ENCODE assay signal across 8 cellular contexts in genomic region chr14:67819563-67820411, GRCh38. TPM values are rescaled to one million over a fixed set of nuclear protein-coding genes. Genes with fewer than 3 reads are reported as not detected.
A peak's percentile ranks its signal among the peaks of the same experiment; 100 is the strongest.
DNase-seq lines count a peak whose midpoint lies in the region; ATAC-seq, FAIRE-seq and TF ChIP-seq lines count a peak whose summit lies in the region.

Gene RAD51B (plus strand): TSS chr14:67819779.

- no peaks in the 10 kb centered on the region for H3K9me3 ChIP-seq in keratinocyte (ENCODE audit: control insufficient read depth, low read depth, low read length)

- H3K4me2 ChIP-seq in keratinocyte (ENCODE audit: control insufficient read depth, extremely low read depth, insufficient read depth, low read depth, low read length): peak within 1 kb of the TSS; percentile 95

- H3K9ac ChIP-seq in keratinocyte (ENCODE audit: control insufficient read depth, extremely low read depth, insufficient read depth, low read length): peak within 1 kb of the TSS; percentile 81

- no peak for TF ChIP-seq CTCF in keratinocyte (optimal IDR thresholded peaks at IDR 0.05 in 1 of 3, IDR thresholded peaks at IDR 0.05 in 1 of 3, conservative IDR thresholded peaks at IDR 0.05 in 1 of 3; ENCODE audit: extremely low read depth in 1 of 3, insufficient read depth in 2 of 3, low read length in 3 of 3)

- dilution Hi-C loops in keratinocyte (cut with MboI; ENCODE audit: extremely low pct_ligation_motif_present, low sequenced_read_pairs): no loop called here

- peak; percentile 75 for FAIRE-seq in keratinocyte (lab: Jason Lieb, UNC)

- peaks cover 9% of the 10 kb centered on the region for H3K79me2 ChIP-seq in keratinocyte (ENCODE audit: control insufficient read depth, insufficient read depth, low read length)

- H3K4me1 ChIP-seq in keratinocyte (ENCODE audit: control insufficient read depth, extremely low read depth, insufficient read depth, low read length): peaks cover 18% of the 10 kb centered on the region

- peak; percentile 66 for ATAC-seq in GM19023 (IDR thresholded peaks at IDR 0.05; ENCODE audit: unreplicated experiment)
- peak; percentile 70 for ATAC-seq in HG03280 (IDR thresholded peaks at IDR 0.05; ENCODE audit: unreplicated experiment)
- ATAC-seq in activated CD4-positive, CD25-positive, alpha-beta regulatory T cell treated with anti-CD3 and anti-CD28 coated beads, Interleukin-2, amount 50 U/mL, for 24 hours: peak; percentile 81 to 82

- no peaks in the 10 kb centered on the region for H3K9me1 ChIP-seq in keratinocyte (ENCODE audit: control insufficient read depth, extremely low read depth, insufficient read depth, low read length)

- no peaks in the 10 kb centered on the region for H4K20me1 ChIP-seq in keratinocyte (ENCODE audit: control insufficient read depth, extremely low read depth, insufficient read depth, low read length)

- H2AFZ ChIP-seq in keratinocyte (ENCODE audit: control insufficient read depth, low read length): peak within 1 kb of the TSS; percentile 97

- H3K27ac ChIP-seq in keratinocyte (ENCODE audit: control insufficient read depth, insufficient read depth, low read length): peak within 1 kb of the TSS; percentile 76

- no peaks in the 10 kb centered on the region for H3K36me3 ChIP-seq in keratinocyte (ENCODE audit: control insufficient read depth in 2 of 2, extremely low read depth in 1 of 2, insufficient read depth in 2 of 2, low read length in 2 of 2)

- H3K4me3 ChIP-seq in keratinocyte (ENCODE audit: control insufficient read depth in 2 of 3, extremely low read depth in 1 of 3, insufficient read depth in 2 of 3, low read depth in 1 of 3, low read length in 3 of 3): peak within 1 kb of the TSS; percentile 81 to 91 (median 81)

- DNase-seq in AG08395 (ENCODE audit: low spot score) (peak; percentile 94), NCI-H460 (ENCODE audit: extremely low read depth, low read depth) (peak; percentile 84), cerebellum (ENCODE audit: low spot score) (peak; percentile 89), keratinocyte (ENCODE audit: low read depth, low spot score) (no peak)
- DNase-seq in stimulated activated CD4-positive, alpha-beta T cell treated with anti-CD3 and anti-CD28 coated beads, Interleukin-12 subunit alpha, Interleukin-12 subunit beta, amount 100 ng/mL, for 48 hours (ENCODE audit: low read depth in 2 of 3, low spot score in 1 of 3): peak; percentile 75 to 85 (median 75)

- H3K27me3 ChIP-seq in keratinocyte (ENCODE audit: control insufficient read depth, extremely low read depth, insufficient read depth, low read length): no peaks in the 10 kb centered on the region

RNA-seq across cellular contexts. Expression of gene RAD51B, which starts in this region (rescaled TPM):
- 12.7 and 13.4 TPM in 2 replicates for total RNA-seq in NCI-H460 (2014; rRNA removed; shearing (Covaris generic))
- 8.0 and 8.9 TPM in 2 replicates for polyA plus RNA-seq in NCI-H460 (2014; cell fraction: nucleus; rRNA removed)
- 26.5 TPM for total RNA-seq in cerebellum
- 7.1 to 13.3 TPM (median 10.1 TPM) in 3 replicates for polyA plus RNA-seq in keratinocyte
- 3.7 TPM for polyA plus RNA-seq in keratinocyte (2011; ENCODE audit: low read depth)
- 8.0 and 10.3 TPM in 2 replicates for polyA plus RNA-seq in keratinocyte (2011; cell fraction: cytosol; rRNA removed)
- polyA plus RNA-seq in keratinocyte (2011; cell fraction: nucleus; rRNA removed): 11.3 and 15.3 TPM in 2 replicates
- polyA plus RNA-seq in keratinocyte (2012; ENCODE audit: low replicate concordance): 5.9 and 6.9 TPM in 2 replicates
- 8.6 to 42.1 TPM (median 30.3 TPM) in 3 replicates for polyA minus RNA-seq in keratinocyte
- polyA minus RNA-seq in keratinocyte (2011; cell fraction: cytosol; rRNA and poly(A)+ RNA removed): 10.6 TPM
- 19.3 and 53.4 TPM in 2 replicates for polyA minus RNA-seq in keratinocyte (2011; cell fraction: nucleus; rRNA and poly(A)+ RNA removed)
